In the genomic region with DNA sequence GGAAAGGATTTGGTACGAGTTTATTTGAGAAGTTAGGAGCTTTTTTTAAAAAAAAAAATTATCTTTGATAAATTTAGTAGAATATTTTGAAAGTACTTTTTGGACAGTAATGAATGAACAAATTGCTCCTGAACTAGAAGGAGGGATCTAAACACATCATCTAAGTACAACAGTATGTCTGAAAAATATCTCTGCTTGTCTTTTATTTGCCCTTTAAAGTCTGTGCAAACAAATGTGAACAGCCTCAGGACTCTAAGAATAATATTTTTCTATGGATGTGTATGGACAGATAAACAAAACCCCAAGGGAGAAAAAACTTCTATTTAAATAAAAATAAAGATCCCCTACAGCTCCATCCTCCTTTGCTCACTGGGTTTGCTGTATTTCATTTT, we compare ENCODE assay signal across 27 cellular contexts. TPM values are rescaled to one million over a fixed set of nuclear protein-coding genes. Genes with fewer than 3 reads are reported as not detected.
DNase-seq lines count a peak whose midpoint lies in the region; FAIRE-seq and TF ChIP-seq lines count a peak whose summit lies in the region.
"Had no signal": no experiment of that assay in that cellular context is flagged by ENCODE, and none has a peak within 500 bp of the region (broad histone marks: within the 10 kb centered on the region; RNA-seq: fewer than 3 reads in every experiment).

No MANE protein-coding gene starts in this region.

- H3K27me3 Mint-ChIP-seq in chondrocyte (ENCODE audit: low read depth) = no peaks in the 10 kb centered on the region
- H3K27me3 Mint-ChIP-seq in neural progenitor cell (ENCODE audit: insufficient read depth, low read depth) = peaks cover 10% of the 10 kb centered on the region
- H3K27me3 Mint-ChIP-seq: activated naive CD8-positive, alpha-beta T cell; CD4-positive, alpha-beta T cell; stimulated activated memory B cell treated with anti-CD40 and anti-IgM and Interleukin-4, amounts not matched to agents 10 μg/mL and 1 μg/mL and 100 μg/mL, for 72 hours had no signal

- H3K4me3 Mint-ChIP-seq in chondrocyte (ENCODE audit: unreplicated experiment) = no peak overlapping the region
- peak overlapping the region; percentile 5 for H3K4me3 Mint-ChIP-seq in neural progenitor cell
- H3K4me3 Mint-ChIP-seq: activated CD4-positive, alpha-beta T cell treated with anti-CD3 and anti-CD28 coated beads, Interleukin-2, amount 10 ng/mL, durations not matched to agents 24 days and 14 days; activated naive CD8-positive, alpha-beta T cell; CD4-positive, alpha-beta T cell; naive thymus-derived CD8-positive, alpha-beta T cell; stimulated activated memory B cell treated with anti-CD40 and anti-IgM and Interleukin-4, amounts not matched to agents 10 μg/mL and 1 μg/mL and 100 μg/mL, for 72 hours had no signal

- H3K4me1 ChIP-seq in BLaER1 = peaks cover 23% of the 10 kb centered on the region
- H3K4me1 ChIP-seq in Karpas-422 (ENCODE audit: low read length) = peaks cover 35% of the 10 kb centered on the region
- peaks cover 62% of the 10 kb centered on the region for H3K4me1 ChIP-seq in neural progenitor cell

- H3K4me3 ChIP-seq in BLaER1 = no peak overlapping the region
- peak overlapping the region; percentile 67 for H3K4me3 ChIP-seq in Karpas-422 (ENCODE audit: low read length)
- H3K4me3 ChIP-seq in neural progenitor cell = no peak overlapping the region

- H3K9me2 ChIP-seq in Karpas-422 (replicated peaks; ENCODE audit: insufficient read depth, low read length) = no peaks in the 10 kb centered on the region

- no peak for TF ChIP-seq POLR2A in GM12891 (IDR thresholded peaks at IDR 0.05; ENCODE audit: low read depth, low read length)

- FAIRE-seq in GM12891 (lab: Jason Lieb, UNC) = no peak
- FAIRE-seq: GM18507, H54, HepG2, kidney had no signal

- H3F3A ChIP-seq in neural progenitor cell (ENCODE audit: low read depth) = peaks cover 34% of the 10 kb centered on the region

- H3K4me1 Mint-ChIP-seq in chondrocyte (ENCODE audit: low read depth) = peaks cover 74% of the 10 kb centered on the region
- peaks cover 65% of the 10 kb centered on the region for H3K4me1 Mint-ChIP-seq in neural progenitor cell
- H3K4me1 Mint-ChIP-seq: activated CD4-positive, alpha-beta T cell treated with anti-CD3 and anti-CD28 coated beads, Interleukin-2, amount 10 ng/mL, durations not matched to agents 24 days and 14 days had no signal

- H3K79me2 ChIP-seq in Karpas-422 (ENCODE audit: low read length) = no peaks in the 10 kb centered on the region
- peaks cover 77% of the 10 kb centered on the region for H3K79me2 ChIP-seq in neural progenitor cell (ENCODE audit: low read depth)

- no peaks in the 10 kb centered on the region for H3K27me3 ChIP-seq in BLaER1
- no peaks in the 10 kb centered on the region for H3K27me3 ChIP-seq in Karpas-422 (ENCODE audit: low read length)
- no peaks in the 10 kb centered on the region for H3K27me3 ChIP-seq in neural progenitor cell
- H3K27me3 ChIP-seq: heart left ventricle had no signal

- H4K20me1 ChIP-seq in BLaER1 (0 out of 2 replicates have a peak, but pooled peaks cover 10% of the 10 kb centered on the region), Karpas-422 (ENCODE audit: insufficient read depth, low read depth, low read length) (no peaks in the 10 kb centered on the region), neural progenitor cell (ENCODE audit: low read depth) (no peaks in the 10 kb centered on the region)

- no peaks in the 10 kb centered on the region for H3K36me3 ChIP-seq in BLaER1
- H3K36me3 ChIP-seq in Karpas-422 (ENCODE audit: insufficient read depth, low read length) = no peaks in the 10 kb centered on the region
- no peaks in the 10 kb centered on the region for H3K36me3 ChIP-seq in neural progenitor cell
- H3K36me3 ChIP-seq: heart left ventricle had no signal

- H3K36me3 Mint-ChIP-seq in chondrocyte (ENCODE audit: low read depth) = peaks cover 2% of the 10 kb centered on the region
- peaks cover 15% of the 10 kb centered on the region for H3K36me3 Mint-ChIP-seq in neural progenitor cell

- DNase-seq in Karpas-422 = peak; percentile 44
- no peak for DNase-seq in chondrocyte (ENCODE audit: low spot score)
- DNase-seq in neural progenitor cell (ENCODE audit: low spot score) = no peak
- DNase-seq in AG08395 (ENCODE audit: low spot score) = no peak
- DNase-seq in GM12891 (ENCODE audit: insufficient read length, low spot score) = no peak
- no peak for DNase-seq in NCI-H345 (lab: John Stamatoyannopoulos, UW)
- DNase-seq in iPS-NIHi11 (ENCODE audit: low spot score) = no peak
- DNase-seq: activated CD4-positive, alpha-beta T cell treated with anti-CD3 and anti-CD28 coated beads, Interleukin-2, amount 10 ng/mL, durations not matched to agents 24 days and 14 days; activated effector memory CD4-positive, alpha-beta T cell treated with Interleukin-2 at 50 U/mL for 16 hours; CD4-positive, alpha-beta T cell; heart left ventricle; kidney; MV-4-11; naive thymus-derived CD8-positive, alpha-beta T cell; NCI-H1436 treated with DMSO at 0.1 percent for 48 hours; NCI-H2081 treated with DMSO at 0.1 percent for 48 hours; NCI-H2227 treated with DMSO at 0.1 percent for 48 hours; SHP77 treated with DMSO at 0.1 percent for 48 hours; T1000; trophoblast cell had no signal

- H3K27ac ChIP-seq in BLaER1 (no peak overlapping the region), Karpas-422 (ENCODE audit: low read length) (peak overlapping the region; percentile 74), neural progenitor cell (peak overlapping the region; percentile 74)

- H3K9ac ChIP-seq in BLaER1 (no peak overlapping the region), Karpas-422 (ENCODE audit: low read length) (peak overlapping the region; percentile 63; the same call in 1 of the 2 replicates), neural progenitor cell (no peak overlapping the region)

- TF ChIP-seq CTCF in chondrocyte (IDR thresholded peaks at IDR 0.05) (peak; percentile 4), neural progenitor cell (IDR thresholded peaks at IDR 0.05) (no peak)

- H3K9me3 ChIP-seq in BLaER1 (no peaks in the 10 kb centered on the region), Karpas-422 (ENCODE audit: low read length) (no peaks in the 10 kb centered on the region), neural progenitor cell (ENCODE audit: low read depth) (no peaks in the 10 kb centered on the region)
- H3K9me3 ChIP-seq: heart left ventricle had no signal

- H2AFZ ChIP-seq in Karpas-422 (ENCODE audit: low read length) (peak overlapping the region; percentile 44; the same call in 1 of the 2 replicates), neural progenitor cell (replicated peaks) (no peak overlapping the region)

- H3K27ac Mint-ChIP-seq in chondrocyte (ENCODE audit: unreplicated experiment) = peak overlapping the region; percentile 92
- H3K27ac Mint-ChIP-seq in neural progenitor cell = no peak overlapping the region
- H3K27ac Mint-ChIP-seq: activated CD4-positive, alpha-beta T cell treated with anti-CD3 and anti-CD28 coated beads, Interleukin-2, amount 10 ng/mL, durations not matched to agents 24 days and 14 days; activated naive CD8-positive, alpha-beta T cell; CD4-positive, alpha-beta T cell; naive thymus-derived CD8-positive, alpha-beta T cell; stimulated activated memory B cell treated with anti-CD40 and anti-IgM and Interleukin-4, amounts not matched to agents 10 μg/mL and 1 μg/mL and 100 μg/mL, for 72 hours had no signal

- H3K4me2 ChIP-seq in BLaER1 = peak overlapping the region; percentile 46; the same call in 1 of the 2 replicates
- H3K4me2 ChIP-seq in Karpas-422 (ENCODE audit: low read depth, low read length, poor library complexity, severe bottlenecking) = peak overlapping the region; percentile 82
- H3K4me2 ChIP-seq in neural progenitor cell = no peak overlapping the region

- H3K9me3 Mint-ChIP-seq in chondrocyte (ENCODE audit: low read depth) = no peaks in the 10 kb centered on the region
- H3K9me3 Mint-ChIP-seq in neural progenitor cell = no peaks in the 10 kb centered on the region
- H3K9me3 Mint-ChIP-seq: CD4-positive, alpha-beta T cell; naive thymus-derived CD8-positive, alpha-beta T cell had no signal

TF ChIP-seq in GM12891, 5 proteins besides CTCF, POLR2A, EP300 and RAD21:
- TF ChIP-seq TAF1 (IDR thresholded peaks at IDR 0.05; ENCODE audit: low read depth, low read length) (no peak), SPI1 (IDR thresholded peaks at IDR 0.05; ENCODE audit: low read depth, low read length) (no peak), PAX5 (IDR thresholded peaks at IDR 0.05; ENCODE audit: insufficient read depth, low read length, severe bottlenecking) (no peak), POLR2AphosphoS5 (IDR thresholded peaks at IDR 0.05; ENCODE audit: low read depth, low read length) (no peak), POU2F2 (IDR thresholded peaks at IDR 0.05; ENCODE audit: low read depth, low read length) (no peak)

RNA-seq across cellular contexts. Expression of a gene that starts 19.5 kb away (rescaled TPM):
- 29.0 and 62.5 TPM in 2 replicates for total RNA-seq in Karpas-422 (2014; rRNA removed; shearing (Covaris generic); ENCODE audit: low replicate concordance)
- total RNA-seq in chondrocyte (6.1 to 6.4 TPM (median 6.3 TPM) in 3 replicates), neural progenitor cell (ENCODE audit: low replicate concordance) (27.3 and 64.6 TPM in 2 replicates)
- polyA plus RNA-seq in GM12891 (2012; ENCODE audit: low read depth, missing spikeins) = 5.0 TPM

RNA-seq across cellular contexts. Expression of a gene that starts 54.2 kb away (rescaled TPM):
- total RNA-seq in Karpas-422 (2014; rRNA removed; shearing (Covaris generic); ENCODE audit: low replicate concordance) = not detected in 2 replicates
- 68.0 to 160 TPM (median 74.4 TPM) in 3 replicates for total RNA-seq in chondrocyte
- total RNA-seq in neural progenitor cell (ENCODE audit: low replicate concordance) = 43.7 and 73.8 TPM in 2 replicates
- 6.7 TPM for polyA plus RNA-seq in GM12891 (2012; ENCODE audit: low read depth, missing spikeins)
- total RNA-seq: activated CD8-positive, alpha-beta memory T cell treated with anti-CD3 and anti-CD28 coated beads for 36 hours; CD4-positive, alpha-beta T cell; naive thymus-derived CD8-positive, alpha-beta T cell had no signal
- polyA plus RNA-seq: HepG2; naive thymus-derived CD8-positive, alpha-beta T cell had no signal

Comparison
In these comparisons a context has a peak if more than half of its experiments do, and no peak if none do; other contexts are left out.
1. RNA of a gene that starts 54.2 kb away (total RNA-seq): 68.0 to 160 TPM in chondrocyte and 43.7 to 73.8 TPM in neural progenitor cell; not detected in Karpas-422; every median in the first group is over 10 times any median in the second.